ENCODE assay signal across 1 cellular context in the genomic region with DNA sequence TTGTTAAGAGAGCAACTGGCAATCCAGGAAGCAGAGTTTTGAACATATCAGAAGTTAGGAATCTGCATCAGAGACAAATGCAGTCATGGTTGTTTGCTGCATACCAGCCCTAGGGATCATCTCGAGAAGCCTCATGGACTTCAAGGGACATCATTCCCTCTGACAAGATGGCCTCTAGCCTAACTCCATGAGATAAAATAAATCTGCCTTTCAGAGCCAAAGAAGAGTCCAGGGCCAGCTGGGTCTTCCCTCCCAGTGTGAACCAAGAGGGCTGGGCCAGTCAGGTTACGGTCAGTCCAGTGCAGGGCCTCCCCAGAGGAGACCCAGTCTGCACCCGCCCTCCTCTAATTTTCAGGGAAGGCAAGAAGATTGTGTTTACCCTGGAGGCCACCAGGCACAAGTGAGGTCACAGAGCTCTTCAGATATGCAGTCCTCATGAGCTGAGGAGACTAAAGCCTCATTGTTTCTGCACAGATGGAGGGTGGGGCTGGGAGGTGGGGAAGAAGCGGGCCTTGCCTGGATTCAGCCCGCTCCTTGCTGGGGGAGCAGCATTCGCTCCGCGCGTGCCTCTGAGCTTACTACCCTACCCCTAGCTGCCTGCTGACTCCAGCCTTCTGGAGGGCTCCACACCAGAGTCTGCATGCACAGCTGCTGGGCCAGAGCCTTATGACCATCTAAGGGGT.
A peak's percentile ranks its signal among the peaks of the same experiment; 100 is the strongest.
TF ChIP-seq lines count a peak whose summit lies in the region.

No MANE protein-coding gene starts in this region.

TF ChIP-seq in HepG2, 621 proteins besides CTCF, POLR2A, EP300 and RAD21 (continued from another document and continues in another):
- TF ChIP-seq, protein P1, sequence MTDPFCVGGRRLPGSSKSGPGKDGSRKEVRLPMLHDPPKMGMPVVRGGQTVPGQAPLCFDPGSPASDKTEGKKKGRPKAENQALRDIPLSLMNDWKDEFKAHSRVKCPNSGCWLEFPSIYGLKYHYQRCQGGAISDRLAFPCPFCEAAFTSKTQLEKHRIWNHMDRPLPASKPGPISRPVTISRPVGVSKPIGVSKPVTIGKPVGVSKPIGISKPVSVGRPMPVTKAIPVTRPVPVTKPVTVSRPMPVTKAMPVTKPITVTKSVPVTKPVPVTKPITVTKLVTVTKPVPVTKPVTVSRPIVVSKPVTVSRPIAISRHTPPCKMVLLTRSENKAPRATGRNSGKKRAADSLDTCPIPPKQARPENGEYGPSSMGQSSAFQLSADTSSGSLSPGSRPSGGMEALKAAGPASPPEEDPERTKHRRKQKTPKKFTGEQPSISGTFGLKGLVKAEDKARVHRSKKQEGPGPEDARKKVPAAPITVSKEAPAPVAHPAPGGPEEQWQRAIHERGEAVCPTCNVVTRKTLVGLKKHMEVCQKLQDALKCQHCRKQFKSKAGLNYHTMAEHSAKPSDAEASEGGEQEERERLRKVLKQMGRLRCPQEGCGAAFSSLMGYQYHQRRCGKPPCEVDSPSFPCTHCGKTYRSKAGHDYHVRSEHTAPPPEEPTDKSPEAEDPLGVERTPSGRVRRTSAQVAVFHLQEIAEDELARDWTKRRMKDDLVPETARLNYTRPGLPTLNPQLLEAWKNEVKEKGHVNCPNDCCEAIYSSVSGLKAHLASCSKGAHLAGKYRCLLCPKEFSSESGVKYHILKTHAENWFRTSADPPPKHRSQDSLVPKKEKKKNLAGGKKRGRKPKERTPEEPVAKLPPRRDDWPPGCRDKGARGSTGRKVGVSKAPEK (CRISPR knock-in tag; IDR thresholded peaks at IDR 0.05; ENCODE audit: borderline replicate concordance), result no peak
- TF ChIP-seq DMAP1 (CRISPR knock-in tag; IDR thresholded peaks at IDR 0.05), result no peak
- TF ChIP-seq ZNF136 (CRISPR knock-in tag; IDR thresholded peaks at IDR 0.05; ENCODE audit: low read depth), result no peak
- no peak for TF ChIP-seq KLF6 (CRISPR knock-in tag; IDR thresholded peaks at IDR 0.05)
- no peak for TF ChIP-seq THAP11 (CRISPR knock-in tag; IDR thresholded peaks at IDR 0.05)
- TF ChIP-seq ZNF572 (CRISPR knock-in tag; IDR thresholded peaks at IDR 0.05), result no peak
- TF ChIP-seq MAFF (IDR thresholded peaks at IDR 0.05; ENCODE audit: low read depth, low read length), result no peak
- TF ChIP-seq RARA (CRISPR knock-in tag; IDR thresholded peaks at IDR 0.05), result peak; percentile 46; the same call in 1 of the 2 replicates
- TF ChIP-seq ZNF253 (CRISPR knock-in tag; IDR thresholded peaks at IDR 0.05; ENCODE audit: borderline replicate concordance), result no peak
- TF ChIP-seq ZNF670 (CRISPR knock-in tag; IDR thresholded peaks at IDR 0.05; ENCODE audit: borderline replicate concordance), result no peak
- TF ChIP-seq MED13 (CRISPR knock-in tag; IDR thresholded peaks at IDR 0.05), result no peak
- no peak for TF ChIP-seq RFXANK (CRISPR knock-in tag; IDR thresholded peaks at IDR 0.05)
- TF ChIP-seq, protein P2, sequence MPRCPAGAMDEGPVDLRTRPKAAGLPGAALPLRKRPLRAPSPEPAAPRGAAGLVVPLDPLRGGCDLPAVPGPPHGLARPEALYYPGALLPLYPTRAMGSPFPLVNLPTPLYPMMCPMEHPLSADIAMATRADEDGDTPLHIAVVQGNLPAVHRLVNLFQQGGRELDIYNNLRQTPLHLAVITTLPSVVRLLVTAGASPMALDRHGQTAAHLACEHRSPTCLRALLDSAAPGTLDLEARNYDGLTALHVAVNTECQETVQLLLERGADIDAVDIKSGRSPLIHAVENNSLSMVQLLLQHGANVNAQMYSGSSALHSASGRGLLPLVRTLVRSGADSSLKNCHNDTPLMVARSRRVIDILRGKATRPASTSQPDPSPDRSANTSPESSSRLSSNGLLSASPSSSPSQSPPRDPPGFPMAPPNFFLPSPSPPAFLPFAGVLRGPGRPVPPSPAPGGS (CRISPR knock-in tag; IDR thresholded peaks at IDR 0.05), result no peak
- TF ChIP-seq ZMYM4 (CRISPR knock-in tag; IDR thresholded peaks at IDR 0.05), result no peak
- peak; percentile 84 for TF ChIP-seq RXRA (CRISPR knock-in tag; IDR thresholded peaks at IDR 0.05)
- TF ChIP-seq, protein P3, sequence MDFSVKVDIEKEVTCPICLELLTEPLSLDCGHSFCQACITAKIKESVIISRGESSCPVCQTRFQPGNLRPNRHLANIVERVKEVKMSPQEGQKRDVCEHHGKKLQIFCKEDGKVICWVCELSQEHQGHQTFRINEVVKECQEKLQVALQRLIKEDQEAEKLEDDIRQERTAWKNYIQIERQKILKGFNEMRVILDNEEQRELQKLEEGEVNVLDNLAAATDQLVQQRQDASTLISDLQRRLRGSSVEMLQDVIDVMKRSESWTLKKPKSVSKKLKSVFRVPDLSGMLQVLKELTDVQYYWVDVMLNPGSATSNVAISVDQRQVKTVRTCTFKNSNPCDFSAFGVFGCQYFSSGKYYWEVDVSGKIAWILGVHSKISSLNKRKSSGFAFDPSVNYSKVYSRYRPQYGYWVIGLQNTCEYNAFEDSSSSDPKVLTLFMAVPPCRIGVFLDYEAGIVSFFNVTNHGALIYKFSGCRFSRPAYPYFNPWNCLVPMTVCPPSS (IDR thresholded peaks at IDR 0.05), result no peak
- no peak for TF ChIP-seq IRF2 (CRISPR knock-in tag; IDR thresholded peaks at IDR 0.05)
- TF ChIP-seq, protein P4, sequence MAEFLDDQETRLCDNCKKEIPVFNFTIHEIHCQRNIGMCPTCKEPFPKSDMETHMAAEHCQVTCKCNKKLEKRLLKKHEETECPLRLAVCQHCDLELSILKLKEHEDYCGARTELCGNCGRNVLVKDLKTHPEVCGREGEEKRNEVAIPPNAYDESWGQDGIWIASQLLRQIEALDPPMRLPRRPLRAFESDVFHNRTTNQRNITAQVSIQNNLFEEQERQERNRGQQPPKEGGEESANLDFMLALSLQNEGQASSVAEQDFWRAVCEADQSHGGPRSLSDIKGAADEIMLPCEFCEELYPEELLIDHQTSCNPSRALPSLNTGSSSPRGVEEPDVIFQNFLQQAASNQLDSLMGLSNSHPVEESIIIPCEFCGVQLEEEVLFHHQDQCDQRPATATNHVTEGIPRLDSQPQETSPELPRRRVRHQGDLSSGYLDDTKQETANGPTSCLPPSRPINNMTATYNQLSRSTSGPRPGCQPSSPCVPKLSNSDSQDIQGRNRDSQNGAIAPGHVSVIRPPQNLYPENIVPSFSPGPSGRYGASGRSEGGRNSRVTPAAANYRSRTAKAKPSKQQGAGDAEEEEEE (CRISPR knock-in tag; IDR thresholded peaks at IDR 0.05; ENCODE audit: borderline replicate concordance), result no peak
- TF ChIP-seq TRIM24 (CRISPR knock-in tag; IDR thresholded peaks at IDR 0.05), result no peak
- TF ChIP-seq ZNF33B (CRISPR knock-in tag; IDR thresholded peaks at IDR 0.05), result no peak
- TF ChIP-seq, protein P5, sequence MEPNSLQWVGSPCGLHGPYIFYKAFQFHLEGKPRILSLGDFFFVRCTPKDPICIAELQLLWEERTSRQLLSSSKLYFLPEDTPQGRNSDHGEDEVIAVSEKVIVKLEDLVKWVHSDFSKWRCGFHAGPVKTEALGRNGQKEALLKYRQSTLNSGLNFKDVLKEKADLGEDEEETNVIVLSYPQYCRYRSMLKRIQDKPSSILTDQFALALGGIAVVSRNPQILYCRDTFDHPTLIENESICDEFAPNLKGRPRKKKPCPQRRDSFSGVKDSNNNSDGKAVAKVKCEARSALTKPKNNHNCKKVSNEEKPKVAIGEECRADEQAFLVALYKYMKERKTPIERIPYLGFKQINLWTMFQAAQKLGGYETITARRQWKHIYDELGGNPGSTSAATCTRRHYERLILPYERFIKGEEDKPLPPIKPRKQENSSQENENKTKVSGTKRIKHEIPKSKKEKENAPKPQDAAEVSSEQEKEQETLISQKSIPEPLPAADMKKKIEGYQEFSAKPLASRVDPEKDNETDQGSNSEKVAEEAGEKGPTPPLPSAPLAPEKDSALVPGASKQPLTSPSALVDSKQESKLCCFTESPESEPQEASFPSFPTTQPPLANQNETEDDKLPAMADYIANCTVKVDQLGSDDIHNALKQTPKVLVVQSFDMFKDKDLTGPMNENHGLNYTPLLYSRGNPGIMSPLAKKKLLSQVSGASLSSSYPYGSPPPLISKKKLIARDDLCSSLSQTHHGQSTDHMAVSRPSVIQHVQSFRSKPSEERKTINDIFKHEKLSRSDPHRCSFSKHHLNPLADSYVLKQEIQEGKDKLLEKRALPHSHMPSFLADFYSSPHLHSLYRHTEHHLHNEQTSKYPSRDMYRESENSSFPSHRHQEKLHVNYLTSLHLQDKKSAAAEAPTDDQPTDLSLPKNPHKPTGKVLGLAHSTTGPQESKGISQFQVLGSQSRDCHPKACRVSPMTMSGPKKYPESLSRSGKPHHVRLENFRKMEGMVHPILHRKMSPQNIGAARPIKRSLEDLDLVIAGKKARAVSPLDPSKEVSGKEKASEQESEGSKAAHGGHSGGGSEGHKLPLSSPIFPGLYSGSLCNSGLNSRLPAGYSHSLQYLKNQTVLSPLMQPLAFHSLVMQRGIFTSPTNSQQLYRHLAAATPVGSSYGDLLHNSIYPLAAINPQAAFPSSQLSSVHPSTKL (CRISPR knock-in tag; IDR thresholded peaks at IDR 0.05), result peak; percentile 88
- TF ChIP-seq, protein P6, sequence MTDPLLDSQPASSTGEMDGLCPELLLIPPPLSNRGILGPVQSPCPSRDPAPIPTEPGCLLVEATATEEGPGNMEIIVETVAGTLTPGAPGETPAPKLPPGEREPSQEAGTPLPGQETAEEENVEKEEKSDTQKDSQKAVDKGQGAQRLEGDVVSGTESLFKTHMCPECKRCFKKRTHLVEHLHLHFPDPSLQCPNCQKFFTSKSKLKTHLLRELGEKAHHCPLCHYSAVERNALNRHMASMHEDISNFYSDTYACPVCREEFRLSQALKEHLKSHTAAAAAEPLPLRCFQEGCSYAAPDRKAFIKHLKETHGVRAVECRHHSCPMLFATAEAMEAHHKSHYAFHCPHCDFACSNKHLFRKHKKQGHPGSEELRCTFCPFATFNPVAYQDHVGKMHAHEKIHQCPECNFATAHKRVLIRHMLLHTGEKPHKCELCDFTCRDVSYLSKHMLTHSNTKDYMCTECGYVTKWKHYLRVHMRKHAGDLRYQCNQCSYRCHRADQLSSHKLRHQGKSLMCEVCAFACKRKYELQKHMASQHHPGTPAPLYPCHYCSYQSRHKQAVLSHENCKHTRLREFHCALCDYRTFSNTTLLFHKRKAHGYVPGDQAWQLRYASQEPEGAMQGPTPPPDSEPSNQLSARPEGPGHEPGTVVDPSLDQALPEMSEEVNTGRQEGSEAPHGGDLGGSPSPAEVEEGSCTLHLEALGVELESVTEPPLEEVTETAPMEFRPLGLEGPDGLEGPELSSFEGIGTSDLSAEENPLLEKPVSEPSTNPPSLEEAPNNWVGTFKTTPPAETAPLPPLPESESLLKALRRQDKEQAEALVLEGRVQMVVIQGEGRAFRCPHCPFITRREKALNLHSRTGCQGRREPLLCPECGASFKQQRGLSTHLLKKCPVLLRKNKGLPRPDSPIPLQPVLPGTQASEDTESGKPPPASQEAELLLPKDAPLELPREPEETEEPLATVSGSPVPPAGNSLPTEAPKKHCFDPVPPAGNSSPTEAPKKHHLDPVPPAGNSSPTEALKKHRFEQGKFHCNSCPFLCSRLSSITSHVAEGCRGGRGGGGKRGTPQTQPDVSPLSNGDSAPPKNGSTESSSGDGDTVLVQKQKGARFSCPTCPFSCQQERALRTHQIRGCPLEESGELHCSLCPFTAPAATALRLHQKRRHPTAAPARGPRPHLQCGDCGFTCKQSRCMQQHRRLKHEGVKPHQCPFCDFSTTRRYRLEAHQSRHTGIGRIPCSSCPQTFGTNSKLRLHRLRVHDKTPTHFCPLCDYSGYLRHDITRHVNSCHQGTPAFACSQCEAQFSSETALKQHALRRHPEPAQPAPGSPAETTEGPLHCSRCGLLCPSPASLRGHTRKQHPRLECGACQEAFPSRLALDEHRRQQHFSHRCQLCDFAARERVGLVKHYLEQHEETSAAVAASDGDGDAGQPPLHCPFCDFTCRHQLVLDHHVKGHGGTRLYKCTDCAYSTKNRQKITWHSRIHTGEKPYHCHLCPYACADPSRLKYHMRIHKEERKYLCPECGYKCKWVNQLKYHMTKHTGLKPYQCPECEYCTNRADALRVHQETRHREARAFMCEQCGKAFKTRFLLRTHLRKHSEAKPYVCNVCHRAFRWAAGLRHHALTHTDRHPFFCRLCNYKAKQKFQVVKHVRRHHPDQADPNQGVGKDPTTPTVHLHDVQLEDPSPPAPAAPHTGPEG (CRISPR knock-in tag; IDR thresholded peaks at IDR 0.05), result no peak
- no peak for TF ChIP-seq ZNF337 (CRISPR knock-in tag; IDR thresholded peaks at IDR 0.05; ENCODE audit: borderline replicate concordance, low read depth)
- TF ChIP-seq GPN1 (CRISPR knock-in tag; IDR thresholded peaks at IDR 0.05; ENCODE audit: borderline replicate concordance), result no peak
- no peak for TF ChIP-seq NKX3-1 (CRISPR knock-in tag; IDR thresholded peaks at IDR 0.05)
- no peak for TF ChIP-seq MATR3 (CRISPR knock-in tag; IDR thresholded peaks at IDR 0.05)
- no peak for TF ChIP-seq GATA4 (IDR thresholded peaks at IDR 0.05; ENCODE audit: borderline replicate concordance, low read depth)
- no peak for TF ChIP-seq ZFAT (CRISPR knock-in tag; conservative IDR thresholded peaks at IDR 0.05)
- TF ChIP-seq CHD4 (IDR thresholded peaks at IDR 0.05; ENCODE audit: borderline replicate concordance, low read length), result no peak
- TF ChIP-seq ATF7-NPFF (CRISPR knock-in tag; IDR thresholded peaks at IDR 0.05; ENCODE audit: low read depth), result no peak
- no peak for TF ChIP-seq NFATC3 (CRISPR knock-in tag; IDR thresholded peaks at IDR 0.05)
- TF ChIP-seq MAF1 (CRISPR knock-in tag; IDR thresholded peaks at IDR 0.05; ENCODE audit: borderline replicate concordance), result no peak
- TF ChIP-seq TOE1 (CRISPR knock-in tag; IDR thresholded peaks at IDR 0.05), result no peak
- TF ChIP-seq ZNF644 (CRISPR knock-in tag; IDR thresholded peaks at IDR 0.05; ENCODE audit: low read depth), result no peak
- TF ChIP-seq TCF12 (IDR thresholded peaks at IDR 0.05), result no peak
- no peak for TF ChIP-seq TCF12 (CRISPR knock-in tag; IDR thresholded peaks at IDR 0.05)
- no peak for TF ChIP-seq ZKSCAN5 (CRISPR knock-in tag; IDR thresholded peaks at IDR 0.05)
- TF ChIP-seq, protein P7, sequence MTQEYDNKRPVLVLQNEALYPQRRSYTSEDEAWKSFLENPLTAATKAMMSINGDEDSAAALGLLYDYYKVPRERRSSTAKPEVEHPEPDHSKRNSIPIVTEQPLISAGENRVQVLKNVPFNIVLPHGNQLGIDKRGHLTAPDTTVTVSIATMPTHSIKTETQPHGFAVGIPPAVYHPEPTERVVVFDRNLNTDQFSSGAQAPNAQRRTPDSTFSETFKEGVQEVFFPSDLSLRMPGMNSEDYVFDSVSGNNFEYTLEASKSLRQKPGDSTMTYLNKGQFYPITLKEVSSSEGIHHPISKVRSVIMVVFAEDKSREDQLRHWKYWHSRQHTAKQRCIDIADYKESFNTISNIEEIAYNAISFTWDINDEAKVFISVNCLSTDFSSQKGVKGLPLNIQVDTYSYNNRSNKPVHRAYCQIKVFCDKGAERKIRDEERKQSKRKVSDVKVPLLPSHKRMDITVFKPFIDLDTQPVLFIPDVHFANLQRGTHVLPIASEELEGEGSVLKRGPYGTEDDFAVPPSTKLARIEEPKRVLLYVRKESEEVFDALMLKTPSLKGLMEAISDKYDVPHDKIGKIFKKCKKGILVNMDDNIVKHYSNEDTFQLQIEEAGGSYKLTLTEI (CRISPR knock-in tag; conservative IDR thresholded peaks at IDR 0.05), result no peak
